2 cellular contexts compared by ENCODE assay signal in genomic region chr6:109896333-109896732, GRCh38.
TF ChIP-seq lines count a peak whose summit lies in the region.

No MANE protein-coding gene starts in this region.

TF ChIP-seq in SK-N-SH, 30 proteins besides CTCF, POLR2A, EP300 and RAD21 (continued from another document):
- TF ChIP-seq YY1 (IDR thresholded peaks at IDR 0.05; ENCODE audit: low read depth) (no peak), MEF2A (IDR thresholded peaks at IDR 0.05; ENCODE audit: borderline replicate concordance, low read depth) (no peak)

TF ChIP-seq in SK-N-SH treated with all-trans-retinoic acid at 6 μM for 48 hours, 23 proteins besides CTCF, POLR2A, EP300 and RAD21 (continued from another document):
- TF ChIP-seq PATZ1 (CRISPR knock-in tag; IDR thresholded peaks at IDR 0.05; ENCODE audit: borderline replicate concordance) (no peak), CSRNP3 (CRISPR knock-in tag; IDR thresholded peaks at IDR 0.05) (no peak), CREB5 (CRISPR knock-in tag; IDR thresholded peaks at IDR 0.05; ENCODE audit: low read depth) (no peak), ZC3H10 (CRISPR knock-in tag; IDR thresholded peaks at IDR 0.05) (no peak), TOX (CRISPR knock-in tag; IDR thresholded peaks at IDR 0.05; ENCODE audit: borderline replicate concordance) (no peak), ZNF70 (CRISPR knock-in tag; IDR thresholded peaks at IDR 0.05) (no peak), TSHZ2 (CRISPR knock-in tag; IDR thresholded peaks at IDR 0.05) (no peak)
